Comparison of ENCODE assay signal across 21 cellular contexts in the genomic region with DNA sequence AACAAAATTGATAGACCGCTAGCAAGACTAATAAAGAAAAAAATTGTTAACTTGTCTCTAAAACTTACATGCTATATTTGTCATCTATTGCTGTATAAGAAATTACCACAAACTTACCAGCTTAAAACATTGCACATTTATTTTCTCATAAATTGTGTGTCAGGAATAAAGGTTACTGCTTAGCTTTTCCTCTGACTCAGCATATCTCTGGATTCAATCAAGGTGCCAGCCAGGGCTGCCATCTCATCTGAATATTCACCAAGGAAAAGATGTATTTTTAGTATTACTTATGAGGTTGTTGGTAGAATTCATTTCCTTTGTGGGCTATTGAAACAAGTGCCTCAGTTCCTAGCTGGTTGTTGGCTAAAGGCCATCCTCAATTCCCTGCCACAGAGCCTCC.
DNase-seq lines count a peak whose midpoint lies in the region; ATAC-seq, FAIRE-seq and TF ChIP-seq lines count a peak whose summit lies in the region.
"Had no signal": no experiment of that assay in that cellular context is flagged by ENCODE, and none has a peak within 500 bp of the region (broad histone marks: within the 10 kb centered on the region; RNA-seq: fewer than 3 reads in every experiment).

No MANE protein-coding gene starts in this region.

- CTCF ChIA-PET in A549 (lab: Yijun Ruan, JAX): no interaction called here
- CTCF ChIA-PET in IMR-90 (lab: Yijun Ruan, JAX): no interaction called here
- CTCF ChIA-PET in K562 (lab: Yijun Ruan, JAX; ENCODE audit: low intra/inter-chr PET ratio): no interaction called here

- no peak overlapping the region for H3K23ac ChIP-seq in IMR-90 (ENCODE audit: low read depth, low read length)

- H3K9me1 ChIP-seq in IMR-90 (ENCODE audit: insufficient read depth, low read length): no peaks in the 10 kb centered on the region
- H3K9me1 ChIP-seq in K562 (ENCODE audit: control insufficient read depth, insufficient read depth, low read length): no peaks in the 10 kb centered on the region

- dilution Hi-C loops in IMR-90 (cut with HindIII; ENCODE audit: low sequenced_read_pairs, unreplicated experiment): no loop called here

- POLR2A ChIA-PET in A549 (lab: Yijun Ruan, JAX) (no interaction called here), IMR-90 (lab: Charles Lee; ENCODE audit: unreplicated experiment) (no interaction called here), K562 (lab: Yijun Ruan, JAX) (no interaction called here)

- H2AK5ac ChIP-seq in IMR-90 (ENCODE audit: low read depth, low read length): no peak overlapping the region

- intact Hi-C loops in IMR-90 (cut with micrococcal nuclease): no loop called here
- intact Hi-C loops in K562 (cut with micrococcal nuclease): no loop called here
- intact Hi-C loops in lower lobe of right lung (cut with DNase I): no loop called here

- no peak overlapping the region for H2BK15ac ChIP-seq in IMR-90 (ENCODE audit: low read depth, low read length)

- H3K9ac ChIP-seq in IMR-90 (ENCODE audit: low read depth, low read length): no peak overlapping the region
- H3K9ac ChIP-seq in K562 (ENCODE audit: insufficient read depth in 1 of 2, low read depth in 2 of 2, low read length in 2 of 2): no peak overlapping the region
- H3K9ac ChIP-seq: BLaER1 treated with 17β-estradiol and CSF1 and Interleukin-3, amounts not matched to agents 10 nM and 100 nM had no signal

- H3K27ac ChIP-seq in A549 (no peak overlapping the region), IMR-90 (ENCODE audit: insufficient read depth, low read length) (no peak overlapping the region), K562 (ENCODE audit: extremely low read depth, low read depth, low read length) (no peak overlapping the region), lower lobe of right lung (no peak overlapping the region)
- H3K27ac ChIP-seq: BLaER1 treated with 17β-estradiol and CSF1 and Interleukin-3, amounts not matched to agents 10 nM and 100 nM; C4-2B had no signal

- DNase-seq in A549 (ENCODE audit: low read depth in 1 of 2, low spot score in 1 of 2) (no peak), IMR-90 (no peak), K562 (ENCODE audit: extremely low read depth in 1 of 4, low spot score in 3 of 4) (no peak), lower lobe of right lung (no peak), ureter (ENCODE audit: low spot score) (no peak)
- no peak for DNase-seq in stimulated activated naive CD8-positive, alpha-beta T cell treated with anti-CD3 and anti-CD28 coated beads, Interleukin-15, Interleukin-2, amounts not matched to agents 100 U/mL and 50 U/mL, for 24 hours
- DNase-seq: 8988T; AML-193; Caco-2; Calu3; CD4-positive, alpha-beta T cell; CD8-positive, alpha-beta T cell; DMS79 treated with DMSO at 0.1 percent for 48 hours; GF-D8 had no signal

- no peak for FAIRE-seq in A549 (lab: Jason Lieb, UNC)
- FAIRE-seq in K562 (lab: Jason Lieb, UNC): no peak
- FAIRE-seq: A204.1, D721Med, G401.6, GM12891, GM19239 had no signal

- H3K79me2 ChIP-seq in K562 (ENCODE audit: control insufficient read depth, insufficient read depth, low read length): no peaks in the 10 kb centered on the region

- H3K27me3 ChIP-seq in IMR-90 (ENCODE audit: control insufficient read depth, insufficient read depth, low read length) (no peaks in the 10 kb centered on the region), K562 (ENCODE audit: control insufficient read depth in 2 of 2, insufficient read depth in 2 of 2, low read length in 2 of 2) (no peaks in the 10 kb centered on the region), lower lobe of right lung (ENCODE audit: low read depth) (no peaks in the 10 kb centered on the region)
- H3K27me3 ChIP-seq: BLaER1 treated with 17β-estradiol and CSF1 and Interleukin-3, amounts not matched to agents 10 nM and 100 nM had no signal

- no peak overlapping the region for H3K56ac ChIP-seq in IMR-90 (ENCODE audit: extremely low read depth, insufficient read depth, low read length)

- TF ChIP-seq RAD21 in A549 (conservative IDR thresholded peaks at IDR 0.05 in 1 of 2, IDR thresholded peaks at IDR 0.05 in 1 of 2): no peak
- no peak for TF ChIP-seq RAD21 in IMR-90 (IDR thresholded peaks at IDR 0.05; ENCODE audit: low read length)
- no peak for TF ChIP-seq RAD21 in K562 (CRISPR knock-in tag; conservative IDR thresholded peaks at IDR 0.05 in 1 of 2, IDR thresholded peaks at IDR 0.05 in 1 of 2)

- no peak overlapping the region for H2BK5ac ChIP-seq in IMR-90 (ENCODE audit: low read depth, low read length, poor library complexity, severe bottlenecking)

- no peak overlapping the region for H2BK120ac ChIP-seq in IMR-90 (ENCODE audit: low read depth, low read length)

- no peaks in the 10 kb centered on the region for H3K4me1 ChIP-seq in A549
- H3K4me1 ChIP-seq in IMR-90 (ENCODE audit: control insufficient read depth, insufficient read depth, low read length): no peaks in the 10 kb centered on the region
- H3K4me1 ChIP-seq in K562 (replicated peaks in 1 of 2; ENCODE audit: control insufficient read depth in 2 of 2, insufficient read depth in 2 of 2, low read length in 2 of 2): no peaks in the 10 kb centered on the region
- H3K4me1 ChIP-seq in lower lobe of right lung: no peaks in the 10 kb centered on the region
- H3K4me1 ChIP-seq: BLaER1 treated with 17β-estradiol and CSF1 and Interleukin-3, amounts not matched to agents 10 nM and 100 nM; Caco-2 had no signal

- no peak overlapping the region for H3K4me3 ChIP-seq in A549
- no peak overlapping the region for H3K4me3 ChIP-seq in IMR-90 (ENCODE audit: insufficient read depth, low read depth, low read length)
- H3K4me3 ChIP-seq in K562: no peak overlapping the region
- H3K4me3 ChIP-seq in lower lobe of right lung: no peak overlapping the region
- H3K4me3 ChIP-seq: BLaER1 treated with 17β-estradiol and CSF1 and Interleukin-3, amounts not matched to agents 10 nM and 100 nM had no signal

- no peak overlapping the region for H4K5ac ChIP-seq in IMR-90 (ENCODE audit: low read depth, low read length)

- no peak overlapping the region for H3K18ac ChIP-seq in IMR-90 (ENCODE audit: low read depth, low read length)

- TF ChIP-seq EP300 in A549 (IDR thresholded peaks at IDR 0.05): no peak
- TF ChIP-seq EP300 in K562 (IDR thresholded peaks at IDR 0.05; ENCODE audit: low read length): no peak

- H3K14ac ChIP-seq in IMR-90 (replicated peaks; ENCODE audit: low read depth, low read length): no peak overlapping the region

- H2BK20ac ChIP-seq in IMR-90 (ENCODE audit: low read depth, low read length): no peak overlapping the region

- H3K79me1 ChIP-seq in IMR-90 (ENCODE audit: low read depth in 1 of 2, low read length in 2 of 2): no peaks in the 10 kb centered on the region

- 7% methylated on average over 1 of the region's 1 CpG for WGBS in A549 (ENCODE audit: missing lambda C conversion rate)
- no CpG with 5 or more reads among the region's 1 CpG for WGBS in IMR-90 (ENCODE audit: extremely low coverage in 2 of 2, insufficient read length in 1 of 2), 2 experiments
- WGBS in K562 (ENCODE audit: insufficient coverage, low coverage, missing lambda C conversion rate): 0% methylated on average over 1 of the region's 1 CpG

- TF ChIP-seq CTCF in A549 (IDR thresholded peaks at IDR 0.05) (no peak), IMR-90 (conservative IDR thresholded peaks at IDR 0.05; ENCODE audit: low read depth, low read length) (no peak), K562 (IDR thresholded peaks at IDR 0.05 in 2 of 3, conservative IDR thresholded peaks at IDR 0.05 in 1 of 3; ENCODE audit: insufficient read depth in 2 of 3, low read depth in 1 of 3, low read length in 3 of 3) (no peak), lower lobe of right lung (IDR thresholded peaks at IDR 0.05) (no peak)

- in situ Hi-C loops in IMR-90 (cut with MboI; ENCODE audit: low sequenced_read_pairs) (no loop called here), K562 (cut with MboI) (no loop called here)

- TF ChIP-seq POLR2A in A549 (IDR thresholded peaks at IDR 0.05; ENCODE audit: low read length): no peak
- no peak for TF ChIP-seq POLR2A in IMR-90 (IDR thresholded peaks at IDR 0.05; ENCODE audit: low read depth, low read length)
- TF ChIP-seq POLR2A in K562 (conservative IDR thresholded peaks at IDR 0.05): no peak

- ATAC-seq in A549 (no peak), IMR-90 (ENCODE audit: low read depth) (no peak), K562 (no peak), lower lobe of right lung (no peak)
- ATAC-seq in stimulated activated naive CD8-positive, alpha-beta T cell treated with anti-CD3 and anti-CD28 coated beads, Interleukin-15, Interleukin-2, amounts not matched to agents 100 U/mL and 50 U/mL, for 24 hours: no peak
- ATAC-seq: CD8-positive, alpha-beta T cell had no signal

- no peak overlapping the region for H3K4ac ChIP-seq in IMR-90 (ENCODE audit: low read depth, low read length)

- no peak overlapping the region for H4K91ac ChIP-seq in IMR-90 (ENCODE audit: insufficient read depth, low read depth, low read length)

- H4K8ac ChIP-seq in IMR-90 (ENCODE audit: low read depth in 2 of 2, low read length in 2 of 2): no peak overlapping the region

- BruUV-seq in IMR-90 (replicated peaks; lab: Mats Ljungman, UMichigan): no TSS peak
- BruUV-seq in K562 (replicated peaks; lab: Mats Ljungman, UMichigan): no TSS peak

- no peak overlapping the region for H2AK9ac ChIP-seq in IMR-90 (replicated peaks; ENCODE audit: low read depth, low read length, poor library complexity)

- no peaks in the 10 kb centered on the region for H3K36me3 ChIP-seq in IMR-90 (ENCODE audit: control insufficient read depth, insufficient read depth, low read length)
- no peaks in the 10 kb centered on the region for H3K36me3 ChIP-seq in K562 (ENCODE audit: control insufficient read depth, insufficient read depth, low read length)
- H3K36me3 ChIP-seq in lower lobe of right lung: no peaks in the 10 kb centered on the region
- H3K36me3 ChIP-seq: BLaER1 treated with 17β-estradiol and CSF1 and Interleukin-3, amounts not matched to agents 10 nM and 100 nM had no signal

- H4K20me1 ChIP-seq in IMR-90 (ENCODE audit: insufficient read depth, low read length) (no peaks in the 10 kb centered on the region), K562 (replicated peaks; ENCODE audit: control insufficient read depth, insufficient read depth, low read length) (no peaks in the 10 kb centered on the region)
- H4K20me1 ChIP-seq: BLaER1 treated with 17β-estradiol and CSF1 and Interleukin-3, amounts not matched to agents 10 nM and 100 nM had no signal

- no peaks in the 10 kb centered on the region for H3K9me3 ChIP-seq in A549
- peaks cover 14% of the 10 kb centered on the region for H3K9me3 ChIP-seq in IMR-90 (ENCODE audit: control insufficient read depth, insufficient read depth, low read length)
- H3K9me3 ChIP-seq in K562 (replicated peaks; ENCODE audit: control insufficient read depth, insufficient read depth, low read depth, low read length): no peaks in the 10 kb centered on the region; the same call in 1 of the 2 replicates
- H3K9me3 ChIP-seq in lower lobe of right lung: no peaks in the 10 kb centered on the region
- H3K9me3 ChIP-seq: BLaER1 treated with 17β-estradiol and CSF1 and Interleukin-3, amounts not matched to agents 10 nM and 100 nM; Caco-2 had no signal

- H2AFZ ChIP-seq in IMR-90 (replicated peaks; ENCODE audit: low read length, poor library complexity) (no peak overlapping the region), K562 (ENCODE audit: low read depth, low read length) (no peak overlapping the region)

- H3K4me2 ChIP-seq in A549: no peak overlapping the region
- no peak overlapping the region for H3K4me2 ChIP-seq in IMR-90 (ENCODE audit: low read depth, low read length)
- H3K4me2 ChIP-seq in K562 (ENCODE audit: insufficient read depth, low read length): no peak overlapping the region
- H3K4me2 ChIP-seq: BLaER1 treated with 17β-estradiol and CSF1 and Interleukin-3, amounts not matched to agents 10 nM and 100 nM had no signal
